9 cellular contexts compared by ENCODE assay signal in the genomic region with DNA sequence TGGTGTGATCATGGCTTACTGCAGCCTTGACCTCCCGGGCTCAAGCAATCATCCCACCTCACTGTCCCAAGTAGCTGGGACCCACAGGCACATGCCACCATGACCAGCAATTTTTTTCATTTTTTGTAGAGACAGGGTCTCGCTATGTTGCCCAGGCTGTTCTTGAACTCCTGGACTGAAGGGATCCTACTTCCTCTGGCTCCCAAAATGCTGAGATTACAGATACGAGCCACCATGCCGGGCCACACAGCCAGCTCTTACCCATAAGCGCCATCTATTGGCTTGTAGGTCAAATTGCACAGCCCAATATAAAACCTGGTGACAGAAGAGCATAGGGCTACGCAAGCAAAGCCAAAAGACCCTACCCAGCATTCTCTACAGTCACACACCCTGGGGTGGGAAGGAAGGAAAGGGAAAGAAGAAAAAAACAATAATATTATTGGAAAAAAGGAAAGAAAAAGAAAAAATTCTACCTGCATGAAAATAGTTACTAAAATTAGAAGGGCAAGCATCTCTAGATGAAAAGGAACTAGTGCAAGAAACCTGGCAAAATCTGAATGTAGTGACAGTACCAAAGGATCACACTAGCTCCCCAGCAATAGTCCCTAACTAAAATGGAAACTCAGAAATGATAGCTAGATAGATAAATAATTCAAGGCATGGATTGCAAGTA. TPM values are rescaled to one million over a fixed set of nuclear protein-coding genes. Genes with fewer than 3 reads are reported as not detected.
A peak's percentile ranks its signal among the peaks of the same experiment; 100 is the strongest.
DNase-seq lines count a peak whose midpoint lies in the region; ATAC-seq and TF ChIP-seq lines count a peak whose summit lies in the region.
"Had no signal": no experiment of that assay in that cellular context is flagged by ENCODE, and none has a peak within 500 bp of the region (broad histone marks: within the 10 kb centered on the region; RNA-seq: fewer than 3 reads in every experiment).

No MANE protein-coding gene starts in this region.

- peak; percentile 76 for TF ChIP-seq CTCF in BE2C (IDR thresholded peaks at IDR 0.05; ENCODE audit: low read depth, low read length)
- peak in 1 of 3 experiments; percentile 50 for TF ChIP-seq CTCF in testis (IDR thresholded peaks at IDR 0.05)

- H3K36me3 ChIP-seq in BE2C: no peaks in the 10 kb centered on the region
- no peaks in the 10 kb centered on the region for H3K36me3 ChIP-seq in testis (ENCODE audit: low read depth, missing control alignments)

- intact Hi-C loops in testis (cut with DNase I; ENCODE audit: low total_unique reads): no loop called here

- H3K27me3 ChIP-seq in BE2C (no peaks in the 10 kb centered on the region), testis (no peaks in the 10 kb centered on the region)

- H3K4me1 ChIP-seq in BE2C (no peaks in the 10 kb centered on the region), testis (no peaks in the 10 kb centered on the region)

- no peak for TF ChIP-seq POLR2A in testis (IDR thresholded peaks at IDR 0.05)

- peak; percentile 25 for DNase-seq in BE2C
- peak; percentile 83 for DNase-seq in NCI-H69 (lab: John Stamatoyannopoulos, UW)
- peak; percentile 5 for DNase-seq in amniotic epithelial cell (ENCODE audit: low read depth)
- DNase-seq in iris pigment epithelial cell (ENCODE audit: low read depth): peak; percentile 55
- DNase-seq in testis: peak; percentile 25

- no peak overlapping the region for H3K27ac ChIP-seq in testis

- H3K4me3 ChIP-seq in BE2C (ENCODE audit: low read depth, low read length) (no peak overlapping the region), testis (no peak overlapping the region)

- ATAC-seq in GM18502 (IDR thresholded peaks at IDR 0.05; ENCODE audit: poor library complexity, unreplicated experiment): peak; percentile 82
- ATAC-seq in HG03045 (IDR thresholded peaks at IDR 0.05; ENCODE audit: unreplicated experiment): peak; percentile 60
- no peak for ATAC-seq in HG03280 (IDR thresholded peaks at IDR 0.05; ENCODE audit: unreplicated experiment)

- H3K9me3 ChIP-seq in BE2C: no peaks in the 10 kb centered on the region
- H3K9me3 ChIP-seq in testis: no peaks in the 10 kb centered on the region

- 47 to 55% methylated on average over 6 of the region's 6 CpGs for WGBS in testis, 2 donors

RNA-seq across cellular contexts. Expression of a gene that starts 29.4 kb away (rescaled TPM):
- not detected for polyA plus RNA-seq in BE2C (2012; ENCODE audit: insufficient read depth, insufficient read length, low read depth)
- total RNA-seq in testis: 1 to 10 TPM; 7.6 to 9.0 TPM
- polyA plus RNA-seq in testis (ENCODE audit: insufficient read depth, low read depth, low replicate concordance): 5.8 TPM
- polyA plus RNA-seq: IgD-negative memory B cell had no signal

Comparison
In these comparisons a context has a peak if more than half of its experiments do, and no peak if none do; other contexts are left out.
1. DNase-seq: peak in every context shown above with its lines; median percentile 83 in NCI-H69; 55 in iris pigment epithelial cell; 25 in BE2C; 25 in testis; 5 in amniotic epithelial cell.